Comparison of ENCODE assay signal across 1 cellular context in genomic region chr1:3604997-3605823, GRCh38.
TF ChIP-seq lines count a peak whose summit lies in the region.

No MANE protein-coding gene starts in this region.

TF ChIP-seq in K562, 482 proteins besides CTCF, POLR2A, EP300 and RAD21 (continued from another document and continues in another):
- TF ChIP-seq, protein P1, sequence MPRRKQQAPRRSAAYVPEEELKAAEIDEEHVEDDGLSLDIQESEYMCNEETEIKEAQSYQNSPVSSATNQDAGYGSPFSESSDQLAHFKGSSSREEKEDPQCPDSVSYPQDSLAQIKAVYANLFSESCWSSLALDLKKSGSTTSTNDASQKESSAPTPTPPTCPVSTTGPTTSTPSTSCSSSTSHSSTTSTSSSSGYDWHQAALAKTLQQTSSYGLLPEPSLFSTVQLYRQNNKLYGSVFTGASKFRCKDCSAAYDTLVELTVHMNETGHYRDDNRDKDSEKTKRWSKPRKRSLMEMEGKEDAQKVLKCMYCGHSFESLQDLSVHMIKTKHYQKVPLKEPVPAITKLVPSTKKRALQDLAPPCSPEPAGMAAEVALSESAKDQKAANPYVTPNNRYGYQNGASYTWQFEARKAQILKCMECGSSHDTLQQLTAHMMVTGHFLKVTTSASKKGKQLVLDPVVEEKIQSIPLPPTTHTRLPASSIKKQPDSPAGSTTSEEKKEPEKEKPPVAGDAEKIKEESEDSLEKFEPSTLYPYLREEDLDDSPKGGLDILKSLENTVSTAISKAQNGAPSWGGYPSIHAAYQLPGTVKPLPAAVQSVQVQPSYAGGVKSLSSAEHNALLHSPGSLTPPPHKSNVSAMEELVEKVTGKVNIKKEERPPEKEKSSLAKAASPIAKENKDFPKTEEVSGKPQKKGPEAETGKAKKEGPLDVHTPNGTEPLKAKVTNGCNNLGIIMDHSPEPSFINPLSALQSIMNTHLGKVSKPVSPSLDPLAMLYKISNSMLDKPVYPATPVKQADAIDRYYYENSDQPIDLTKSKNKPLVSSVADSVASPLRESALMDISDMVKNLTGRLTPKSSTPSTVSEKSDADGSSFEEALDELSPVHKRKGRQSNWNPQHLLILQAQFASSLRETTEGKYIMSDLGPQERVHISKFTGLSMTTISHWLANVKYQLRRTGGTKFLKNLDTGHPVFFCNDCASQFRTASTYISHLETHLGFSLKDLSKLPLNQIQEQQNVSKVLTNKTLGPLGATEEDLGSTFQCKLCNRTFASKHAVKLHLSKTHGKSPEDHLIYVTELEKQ (CRISPR knock-in tag; IDR thresholded peaks at IDR 0.05) = no peak
- TF ChIP-seq HINFP (tag; conservative IDR thresholded peaks at IDR 0.05; ENCODE audit: low read depth) = no peak
- no peak for TF ChIP-seq RAD51 (IDR thresholded peaks at IDR 0.05; ENCODE audit: borderline replicate concordance, low read depth)
- no peak for TF ChIP-seq BACH1 (tag; IDR thresholded peaks at IDR 0.05)
- no peak for TF ChIP-seq NR2C2 (CRISPR knock-in tag; IDR thresholded peaks at IDR 0.05)
- TF ChIP-seq NR2C2 (tag; IDR thresholded peaks at IDR 0.05) = peak; percentile 27; the same call in 1 of the 2 replicates
- TF ChIP-seq MTA2 (IDR thresholded peaks at IDR 0.05; ENCODE audit: low read depth) = no peak
- TF ChIP-seq THRB (CRISPR knock-in tag; conservative IDR thresholded peaks at IDR 0.05) = peak; percentile 95
- peak; percentile 33; the same call in 1 of the 2 replicates for TF ChIP-seq ZNF407 (IDR thresholded peaks at IDR 0.05; ENCODE audit: low read depth)
- TF ChIP-seq HNRNPUL1 (IDR thresholded peaks at IDR 0.05; ENCODE audit: low read length) = no peak
- TF ChIP-seq STAT5B (CRISPR knock-in tag; IDR thresholded peaks at IDR 0.05) = no peak
- no peak for TF ChIP-seq PHF21A (IDR thresholded peaks at IDR 0.05; ENCODE audit: borderline replicate concordance, low read depth)
- TF ChIP-seq ZNF24 (IDR thresholded peaks at IDR 0.05) = no peak
- TF ChIP-seq TFE3 (CRISPR knock-in tag; IDR thresholded peaks at IDR 0.05) = no peak
- no peak for TF ChIP-seq ARID3A (IDR thresholded peaks at IDR 0.05; ENCODE audit: borderline replicate concordance, low read depth, low read length)
- no peak for TF ChIP-seq SMARCC2 (IDR thresholded peaks at IDR 0.05; ENCODE audit: low read depth)
- no peak; the same call in 1 of the 2 replicates for TF ChIP-seq MYNN (IDR thresholded peaks at IDR 0.05)
- TF ChIP-seq MYNN (CRISPR knock-in tag; IDR thresholded peaks at IDR 0.05) = no peak
- TF ChIP-seq ZNF124 (CRISPR knock-in tag; IDR thresholded peaks at IDR 0.05) = no peak
- TF ChIP-seq HDAC2 (IDR thresholded peaks at IDR 0.05) = no peak
- no peak for TF ChIP-seq ZZZ3 (IDR thresholded peaks at IDR 0.05)
- TF ChIP-seq, protein P2, sequence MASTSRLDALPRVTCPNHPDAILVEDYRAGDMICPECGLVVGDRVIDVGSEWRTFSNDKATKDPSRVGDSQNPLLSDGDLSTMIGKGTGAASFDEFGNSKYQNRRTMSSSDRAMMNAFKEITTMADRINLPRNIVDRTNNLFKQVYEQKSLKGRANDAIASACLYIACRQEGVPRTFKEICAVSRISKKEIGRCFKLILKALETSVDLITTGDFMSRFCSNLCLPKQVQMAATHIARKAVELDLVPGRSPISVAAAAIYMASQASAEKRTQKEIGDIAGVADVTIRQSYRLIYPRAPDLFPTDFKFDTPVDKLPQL (IDR thresholded peaks at IDR 0.05; ENCODE audit: extremely low read depth, insufficient read length) = no peak
- peak; percentile 58; the same call in 1 of the 2 replicates for TF ChIP-seq HLTF (IDR thresholded peaks at IDR 0.05)
- no peak for TF ChIP-seq PRPF4 (IDR thresholded peaks at IDR 0.05; ENCODE audit: insufficient read depth, low read depth, low read length, poor library complexity, severe bottlenecking)
- TF ChIP-seq ZNF253 (CRISPR knock-in tag; conservative IDR thresholded peaks at IDR 0.05) = no peak
- no peak for TF ChIP-seq HMG20B (CRISPR knock-in tag; IDR thresholded peaks at IDR 0.05)
- no peak for TF ChIP-seq DDX20 (tag; IDR thresholded peaks at IDR 0.05; ENCODE audit: low read depth)
- TF ChIP-seq KDM2B (CRISPR knock-in tag; IDR thresholded peaks at IDR 0.05) = no peak
- TF ChIP-seq ZNF408 (CRISPR knock-in tag; IDR thresholded peaks at IDR 0.05; ENCODE audit: low read depth) = no peak
- TF ChIP-seq, protein P3, sequence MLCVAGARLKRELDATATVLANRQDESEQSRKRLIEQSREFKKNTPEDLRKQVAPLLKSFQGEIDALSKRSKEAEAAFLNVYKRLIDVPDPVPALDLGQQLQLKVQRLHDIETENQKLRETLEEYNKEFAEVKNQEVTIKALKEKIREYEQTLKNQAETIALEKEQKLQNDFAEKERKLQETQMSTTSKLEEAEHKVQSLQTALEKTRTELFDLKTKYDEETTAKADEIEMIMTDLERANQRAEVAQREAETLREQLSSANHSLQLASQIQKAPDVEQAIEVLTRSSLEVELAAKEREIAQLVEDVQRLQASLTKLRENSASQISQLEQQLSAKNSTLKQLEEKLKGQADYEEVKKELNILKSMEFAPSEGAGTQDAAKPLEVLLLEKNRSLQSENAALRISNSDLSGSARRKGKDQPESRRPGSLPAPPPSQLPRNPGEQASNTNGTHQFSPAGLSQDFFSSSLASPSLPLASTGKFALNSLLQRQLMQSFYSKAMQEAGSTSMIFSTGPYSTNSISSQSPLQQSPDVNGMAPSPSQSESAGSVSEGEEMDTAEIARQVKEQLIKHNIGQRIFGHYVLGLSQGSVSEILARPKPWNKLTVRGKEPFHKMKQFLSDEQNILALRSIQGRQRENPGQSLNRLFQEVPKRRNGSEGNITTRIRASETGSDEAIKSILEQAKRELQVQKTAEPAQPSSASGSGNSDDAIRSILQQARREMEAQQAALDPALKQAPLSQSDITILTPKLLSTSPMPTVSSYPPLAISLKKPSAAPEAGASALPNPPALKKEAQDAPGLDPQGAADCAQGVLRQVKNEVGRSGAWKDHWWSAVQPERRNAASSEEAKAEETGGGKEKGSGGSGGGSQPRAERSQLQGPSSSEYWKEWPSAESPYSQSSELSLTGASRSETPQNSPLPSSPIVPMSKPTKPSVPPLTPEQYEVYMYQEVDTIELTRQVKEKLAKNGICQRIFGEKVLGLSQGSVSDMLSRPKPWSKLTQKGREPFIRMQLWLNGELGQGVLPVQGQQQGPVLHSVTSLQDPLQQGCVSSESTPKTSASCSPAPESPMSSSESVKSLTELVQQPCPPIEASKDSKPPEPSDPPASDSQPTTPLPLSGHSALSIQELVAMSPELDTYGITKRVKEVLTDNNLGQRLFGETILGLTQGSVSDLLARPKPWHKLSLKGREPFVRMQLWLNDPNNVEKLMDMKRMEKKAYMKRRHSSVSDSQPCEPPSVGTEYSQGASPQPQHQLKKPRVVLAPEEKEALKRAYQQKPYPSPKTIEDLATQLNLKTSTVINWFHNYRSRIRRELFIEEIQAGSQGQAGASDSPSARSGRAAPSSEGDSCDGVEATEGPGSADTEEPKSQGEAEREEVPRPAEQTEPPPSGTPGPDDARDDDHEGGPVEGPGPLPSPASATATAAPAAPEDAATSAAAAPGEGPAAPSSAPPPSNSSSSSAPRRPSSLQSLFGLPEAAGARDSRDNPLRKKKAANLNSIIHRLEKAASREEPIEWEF (CRISPR knock-in tag; IDR thresholded peaks at IDR 0.05) = no peak
- TF ChIP-seq SMC3 (conservative IDR thresholded peaks at IDR 0.05; ENCODE audit: insufficient read depth, low read depth, low read length) = no peak
- TF ChIP-seq EGR1 (conservative IDR thresholded peaks at IDR 0.05) = 0 out of 2 replicates have a peak, but pooled peaks have one; percentile 55
- no peak for TF ChIP-seq ZNF717 (CRISPR knock-in tag; IDR thresholded peaks at IDR 0.05)
- no peak for TF ChIP-seq LCOR (CRISPR knock-in tag; IDR thresholded peaks at IDR 0.05)
- TF ChIP-seq ZNF780A (CRISPR knock-in tag; IDR thresholded peaks at IDR 0.05) = no peak
- no peak for TF ChIP-seq PPARD (CRISPR knock-in tag; IDR thresholded peaks at IDR 0.05)
- TF ChIP-seq ZNF785 (CRISPR knock-in tag; IDR thresholded peaks at IDR 0.05) = no peak
- TF ChIP-seq POU5F1 (IDR thresholded peaks at IDR 0.05; ENCODE audit: borderline replicate concordance, low read depth, low read length, partially characterized antibody) = no peak
- TF ChIP-seq MAFG (tag; conservative IDR thresholded peaks at IDR 0.05) = no peak
